ENCODE assay signal across 17 cellular contexts in the genomic region with DNA sequence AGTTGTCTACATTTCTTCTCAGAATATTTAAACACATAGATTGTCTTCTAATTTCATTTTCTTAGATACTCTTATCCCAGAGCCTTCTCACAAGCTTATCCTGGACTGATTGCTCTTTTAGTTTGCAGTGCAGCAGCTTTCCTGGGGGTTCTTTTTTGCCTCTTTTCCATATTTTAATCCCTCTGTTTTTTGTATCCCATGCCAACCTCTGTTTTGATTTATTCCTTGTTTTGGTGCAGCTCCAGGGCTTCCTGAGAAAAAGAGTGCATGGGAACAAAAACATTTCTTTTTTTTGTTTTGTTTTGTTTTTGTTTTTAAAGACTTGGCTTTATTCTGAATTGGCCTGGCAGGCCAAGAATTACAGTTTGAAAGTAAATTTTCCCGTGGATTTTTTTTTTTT. TPM values are rescaled to one million over a fixed set of nuclear protein-coding genes. Genes with fewer than 3 reads are reported as not detected.
A peak's percentile ranks its signal among the peaks of the same experiment; 100 is the strongest.
DNase-seq lines count a peak whose midpoint lies in the region; ATAC-seq and TF ChIP-seq lines count a peak whose summit lies in the region.
"Had no signal": no experiment of that assay in that cellular context is flagged by ENCODE, and none has a peak within 500 bp of the region (broad histone marks: within the 10 kb centered on the region; RNA-seq: fewer than 3 reads in every experiment).

No MANE protein-coding gene starts in this region.

- H3K27ac Mint-ChIP-seq in central memory CD8-positive, alpha-beta T cell (ENCODE audit: low read depth), result peak overlapping the region; percentile 22
- H3K27ac Mint-ChIP-seq in mesothelial cell of epicardium, result peak overlapping the region; percentile 21
- no peak overlapping the region for H3K27ac Mint-ChIP-seq in activated CD4-positive, alpha-beta T cell treated with anti-CD3 and anti-CD28 coated beads, Interleukin-2, amount 10 ng/mL, durations not matched to agents 7 days and 5 days

- H3K36me3 ChIP-seq in left ventricle myocardium inferior, result peaks cover 33% of the 10 kb centered on the region

- no peaks in the 10 kb centered on the region for H3K9me3 ChIP-seq in left ventricle myocardium inferior (replicated peaks)
- H3K9me3 ChIP-seq: A549 had no signal

- no peak overlapping the region for H3K4me3 Mint-ChIP-seq in central memory CD8-positive, alpha-beta T cell
- no peak overlapping the region for H3K4me3 Mint-ChIP-seq in mesothelial cell of epicardium
- no peak overlapping the region for H3K4me3 Mint-ChIP-seq in activated CD4-positive, alpha-beta T cell treated with anti-CD3 and anti-CD28 coated beads, Interleukin-2, amount 10 ng/mL, durations not matched to agents 7 days and 5 days
- H3K4me3 Mint-ChIP-seq: CD4-positive, alpha-beta memory T cell had no signal

- intact Hi-C loops in left ventricle myocardium inferior (cut with micrococcal nuclease), result no loop called here
- intact Hi-C loops in cardiac septum (cut with DNase I), result no loop called here
- intact Hi-C loops in head of caudate nucleus (cut with DNase I), result no loop called here

- H3K36me3 Mint-ChIP-seq in central memory CD8-positive, alpha-beta T cell (ENCODE audit: insufficient read depth), result peaks cover 54% of the 10 kb centered on the region
- H3K36me3 Mint-ChIP-seq in mesothelial cell of epicardium, result peaks cover 27% of the 10 kb centered on the region
- peaks cover 50% of the 10 kb centered on the region for H3K36me3 Mint-ChIP-seq in activated CD4-positive, alpha-beta T cell treated with anti-CD3 and anti-CD28 coated beads, Interleukin-2, amount 10 ng/mL, durations not matched to agents 7 days and 5 days (ENCODE audit: low read depth)

- peak overlapping the region; percentile 45 for H3K27ac ChIP-seq in left ventricle myocardium inferior (replicated peaks)
- H3K27ac ChIP-seq: A549, PC-9 had no signal

- no peak for ATAC-seq in central memory CD8-positive, alpha-beta T cell (replicated peaks; ENCODE audit: extremely low read depth, poor library complexity, severe bottlenecking)
- ATAC-seq in HG02870 (IDR thresholded peaks at IDR 0.05; ENCODE audit: unreplicated experiment), result no peak
- ATAC-seq: A549 had no signal

- POLR2A ChIA-PET in activated CD4-positive, alpha-beta T cell treated with anti-CD3 and anti-CD28 coated beads, Interleukin-2, amount 10 ng/mL, durations not matched to agents 7 days and 5 days (lab: Charles Lee), result no interaction called here

- no peak for DNase-seq in left ventricle myocardium inferior
- no peak for DNase-seq in cardiac septum (ENCODE audit: low spot score)
- no peak for DNase-seq in central memory CD8-positive, alpha-beta T cell (ENCODE audit: low spot score in 2 of 2)
- DNase-seq in mesothelial cell of epicardium (ENCODE audit: low spot score in 2 of 2, unreplicated experiment in 2 of 2), result no peak
- DNase-seq in activated CD4-positive, alpha-beta T cell treated with anti-CD3 and anti-CD28 coated beads, Interleukin-2, amount 10 ng/mL, durations not matched to agents 7 days and 5 days, result no peak
- DNase-seq in head of caudate nucleus, result no peak
- no peak for DNase-seq in C1 segment of cervical spinal cord (lab: John Stamatoyannopoulos, UW)
- DNase-seq: AML-193; CD4-positive, alpha-beta memory T cell; GF-D8; Karpas-422; NCI-H1417 treated with DMSO at 0.1 percent for 48 hours; NCI-H2029 treated with DMSO at 0.1 percent for 48 hours; NCI-H524; PC-9 had no signal

- H3K4me1 Mint-ChIP-seq in central memory CD8-positive, alpha-beta T cell, result peaks cover 19% of the 10 kb centered on the region
- peaks cover 5% of the 10 kb centered on the region for H3K4me1 Mint-ChIP-seq in mesothelial cell of epicardium
- H3K4me1 Mint-ChIP-seq in activated CD4-positive, alpha-beta T cell treated with anti-CD3 and anti-CD28 coated beads, Interleukin-2, amount 10 ng/mL, durations not matched to agents 7 days and 5 days, result peaks cover 10% of the 10 kb centered on the region

- H3K9me3 Mint-ChIP-seq in central memory CD8-positive, alpha-beta T cell, result no peaks in the 10 kb centered on the region
- no peaks in the 10 kb centered on the region for H3K9me3 Mint-ChIP-seq in mesothelial cell of epicardium
- no peaks in the 10 kb centered on the region for H3K9me3 Mint-ChIP-seq in activated CD4-positive, alpha-beta T cell treated with anti-CD3 and anti-CD28 coated beads, Interleukin-2, amount 10 ng/mL, durations not matched to agents 7 days and 5 days

- H3K27me3 Mint-ChIP-seq in central memory CD8-positive, alpha-beta T cell, result no peaks in the 10 kb centered on the region
- no peaks in the 10 kb centered on the region for H3K27me3 Mint-ChIP-seq in mesothelial cell of epicardium (ENCODE audit: low read depth)
- H3K27me3 Mint-ChIP-seq in activated CD4-positive, alpha-beta T cell treated with anti-CD3 and anti-CD28 coated beads, Interleukin-2, amount 10 ng/mL, durations not matched to agents 7 days and 5 days, result no peaks in the 10 kb centered on the region
- H3K27me3 Mint-ChIP-seq: CD4-positive, alpha-beta memory T cell had no signal

- peaks cover 54% of the 10 kb centered on the region for H3K4me1 ChIP-seq in left ventricle myocardium inferior

- TF ChIP-seq CTCF in left ventricle myocardium inferior (IDR thresholded peaks at IDR 0.05; ENCODE audit: borderline replicate concordance) (no peak), mesothelial cell of epicardium (IDR thresholded peaks at IDR 0.05; ENCODE audit: unreplicated experiment) (no peak)

- H3K27me3 ChIP-seq in left ventricle myocardium inferior (ENCODE audit: low read depth), result no peaks in the 10 kb centered on the region

- CTCF ChIA-PET in activated CD4-positive, alpha-beta T cell treated with anti-CD3 and anti-CD28 coated beads, Interleukin-2, amount 10 ng/mL, durations not matched to agents 7 days and 5 days (lab: Charles Lee), result no interaction called here

- no peak overlapping the region for H3K4me3 ChIP-seq in left ventricle myocardium inferior
- H3K4me3 ChIP-seq: A549, PC-9 had no signal

RNA-seq across cellular contexts. Expression of a gene that starts 36.8 kb away (rescaled TPM):
- 28.5 TPM for total RNA-seq in left ventricle myocardium inferior
- total RNA-seq in cardiac septum, result 23.1 TPM
- 33.6 to 41.7 TPM (median 36.5 TPM) in 3 replicates for total RNA-seq in mesothelial cell of epicardium
- total RNA-seq in activated CD4-positive, alpha-beta T cell treated with anti-CD3 and anti-CD28 coated beads, Interleukin-2, amount 10 ng/mL, durations not matched to agents 7 days and 5 days, result 10 to 100 TPM; 50.1 to 55.4 TPM
